19 cellular contexts compared by ENCODE assay signal in genomic region chr18:59905686-59906091, GRCh38. TPM values are rescaled to one million over a fixed set of nuclear protein-coding genes. Genes with fewer than 3 reads are reported as not detected.
DNase-seq lines count a peak whose midpoint lies in the region; ATAC-seq and TF ChIP-seq lines count a peak whose summit lies in the region.
"Had no signal": no experiment of that assay in that cellular context is flagged by ENCODE, and none has a peak within 500 bp of the region (broad histone marks: within the 10 kb centered on the region; RNA-seq: fewer than 3 reads in every experiment).

No MANE protein-coding gene starts in this region.

- TF ChIP-seq CTCF in CD4-positive, alpha-beta T cell (IDR thresholded peaks at IDR 0.05): no peak
- TF ChIP-seq CTCF in OCI-LY1 (IDR thresholded peaks at IDR 0.05; ENCODE audit: low read length) (no peak), body of pancreas (IDR thresholded peaks at IDR 0.05) (no peak)

- peak overlapping the region; percentile 72 for H3K27ac Mint-ChIP-seq in CD4-positive, alpha-beta T cell
- peak overlapping the region; percentile 89 for H3K27ac Mint-ChIP-seq in central memory CD8-positive, alpha-beta T cell (ENCODE audit: low read depth)

- H3K36me3 ChIP-seq in ACC112 (ENCODE audit: insufficient read depth, low read length) (peaks cover 21% of the 10 kb centered on the region), OCI-LY1 (ENCODE audit: insufficient read depth, low read length) (peaks cover 45% of the 10 kb centered on the region), body of pancreas (replicated peaks in 1 of 2; ENCODE audit: insufficient read depth in 1 of 2, low read depth in 2 of 2) (no peaks in the 10 kb centered on the region)
- H3K36me3 ChIP-seq: cardiac muscle cell, heart left ventricle had no signal

- H3K4me3 Mint-ChIP-seq in CD4-positive, alpha-beta T cell: no peak overlapping the region
- H3K4me3 Mint-ChIP-seq in central memory CD8-positive, alpha-beta T cell: no peak overlapping the region

- 0 out of 2 replicates have a peak overlapping the region, but pooled peaks have one; percentile 0 for H3K9ac ChIP-seq in OCI-LY1 (ENCODE audit: low read length)

- H3K9me3 ChIP-seq in CD4-positive, alpha-beta T cell (ENCODE audit: control insufficient read depth, low read length): no peaks in the 10 kb centered on the region
- H3K9me3 ChIP-seq in OCI-LY1 (ENCODE audit: low read length) (no peaks in the 10 kb centered on the region), body of pancreas (no peaks in the 10 kb centered on the region)
- H3K9me3 ChIP-seq: heart left ventricle had no signal

- CTCF ChIA-PET in CD4-positive, alpha-beta T cell (lab: Charles Lee): no interaction called here

- H3F3A ChIP-seq in OCI-LY1 (ENCODE audit: insufficient read depth, low read length): peaks cover 14% of the 10 kb centered on the region; the same call in 1 of the 2 replicates

- 48 to 50% methylated on average over 4 of the region's 4 CpGs for WGBS in body of pancreas, 2 donors

- peaks cover 12% of the 10 kb centered on the region for H3K36me3 Mint-ChIP-seq in CD4-positive, alpha-beta T cell (ENCODE audit: low read depth)
- H3K36me3 Mint-ChIP-seq in central memory CD8-positive, alpha-beta T cell (ENCODE audit: insufficient read depth): peaks cover 31% of the 10 kb centered on the region

- no peaks in the 10 kb centered on the region for H3K27me3 ChIP-seq in ACC112 (ENCODE audit: insufficient read depth, low read length)
- no peaks in the 10 kb centered on the region for H3K27me3 ChIP-seq in CD4-positive, alpha-beta T cell (ENCODE audit: control insufficient read depth, insufficient read depth, low read length)
- H3K27me3 ChIP-seq in OCI-LY1 (ENCODE audit: insufficient read depth, low read length): no peaks in the 10 kb centered on the region
- peaks cover 0 to 5% of the 10 kb centered on the region in 2 donors for H3K27me3 ChIP-seq in body of pancreas

- no peaks in the 10 kb centered on the region for H3K9me2 ChIP-seq in OCI-LY1 (ENCODE audit: low read depth, low read length)

- no peak for ATAC-seq in CD4-positive, alpha-beta T cell (ENCODE audit: poor library complexity)
- ATAC-seq in central memory CD8-positive, alpha-beta T cell (replicated peaks; ENCODE audit: extremely low read depth, poor library complexity, severe bottlenecking): no peak
- no peak for ATAC-seq in body of pancreas

- H3K4me1 ChIP-seq in ACC112 (ENCODE audit: control insufficient read depth, insufficient read depth, low read length, unreplicated experiment) (peaks cover 59% of the 10 kb centered on the region), OCI-LY1 (ENCODE audit: insufficient read depth, low read length, severe bottlenecking) (peaks cover 73% of the 10 kb centered on the region), body of pancreas (peaks cover 6% of the 10 kb centered on the region)

- no peak for TF ChIP-seq POLR2A in body of pancreas (IDR thresholded peaks at IDR 0.05)

- DNase-seq in CD4-positive, alpha-beta T cell: no peak
- no peak for DNase-seq in central memory CD8-positive, alpha-beta T cell (ENCODE audit: low spot score in 2 of 2)
- no peak for DNase-seq in body of pancreas
- DNase-seq in NCI-H1105 treated with DMSO at 0.1 percent for 48 hours (lab: John Stamatoyannopoulos, UW): no peak
- no peak for DNase-seq in mucosa of gallbladder (ENCODE audit: low spot score)
- no peak for DNase-seq in NCI-H524 treated with DMSO at 0.1 percent for 48 hours (lab: John Stamatoyannopoulos, UW)
- DNase-seq: DMS79; effector CD4-positive, alpha-beta T cell; heart left ventricle; islet precursor cell; KG1; NCI-H1092 treated with DMSO at 0.1 percent for 48 hours; NCI-H774; occipital lobe; stimulated activated CD4-positive, alpha-beta T cell treated with anti-CD3 and anti-CD28 coated beads, Interleukin-4, amount 100 ng/mL, for 1 hour; WERI-Rb-1 had no signal

- POLR2A ChIA-PET in CD4-positive, alpha-beta T cell (lab: Charles Lee): interaction anchor here (0.6 to 0.9 kb wide), 3 partner anchors 10 to 38 kb away, joined by 3 to 4 read pairs (median 3); no protein-coding TSS in a partner anchor

- H2AFZ ChIP-seq in ACC112 (ENCODE audit: low read length, unreplicated experiment) (no peak overlapping the region), OCI-LY1 (ENCODE audit: low read length) (no peak overlapping the region)

- intact Hi-C loops in CD4-positive, alpha-beta T cell (cut with DNase I, micrococcal nuclease): loop anchor here in 1 of 2 experiments (10.0 kb wide), 1 partner anchor 551 kb away; the partner anchor contains the start of gene LMAN1
- intact Hi-C loops in body of pancreas (cut with DNase I): no loop called here

- H3K27ac ChIP-seq in ACC112 (ENCODE audit: low read depth, low read length) (peak overlapping the region; percentile 94), OCI-LY1 (ENCODE audit: low read depth, low read length, poor library complexity, severe bottlenecking) (peak overlapping the region; percentile 96), body of pancreas (no peak overlapping the region)
- H3K27ac ChIP-seq in CD4-positive, alpha-beta T cell (ENCODE audit: low read depth, low read length): no peak overlapping the region
- H3K27ac ChIP-seq: cardiac muscle cell, WERI-Rb-1 had no signal

- H3K9me3 Mint-ChIP-seq in CD4-positive, alpha-beta T cell: no peaks in the 10 kb centered on the region
- H3K9me3 Mint-ChIP-seq in central memory CD8-positive, alpha-beta T cell: no peaks in the 10 kb centered on the region

- peaks cover 63% of the 10 kb centered on the region for H3K4me1 Mint-ChIP-seq in CD4-positive, alpha-beta T cell (ENCODE audit: low read depth)
- peaks cover 51% of the 10 kb centered on the region for H3K4me1 Mint-ChIP-seq in central memory CD8-positive, alpha-beta T cell

- H3K79me2 ChIP-seq in ACC112 (ENCODE audit: control insufficient read depth, insufficient read depth, low read length, unreplicated experiment) (peaks cover 28% of the 10 kb centered on the region), OCI-LY1 (ENCODE audit: insufficient read depth, low read length) (peaks cover 35% of the 10 kb centered on the region)

- H3K4me3 ChIP-seq in ACC112 (ENCODE audit: low read depth, low read length) (no peak overlapping the region), OCI-LY1 (ENCODE audit: low read depth, low read length, poor library complexity, severe bottlenecking) (no peak overlapping the region), body of pancreas (no peak overlapping the region)
- H3K4me3 ChIP-seq: cardiac muscle cell, heart left ventricle had no signal

- H4K20me1 ChIP-seq in OCI-LY1 (ENCODE audit: insufficient read depth, low read length): no peaks in the 10 kb centered on the region

- peak overlapping the region; percentile 56 for H3K4me2 ChIP-seq in OCI-LY1 (ENCODE audit: low read length)

- no peaks in the 10 kb centered on the region for H3K27me3 Mint-ChIP-seq in CD4-positive, alpha-beta T cell
- no peaks in the 10 kb centered on the region for H3K27me3 Mint-ChIP-seq in central memory CD8-positive, alpha-beta T cell

RNA-seq across cellular contexts. Expression of gene PMAIP1, which starts 5.9 kb away (rescaled TPM):
- 100 to 1,000 TPM; 100 to 101 TPM for total RNA-seq in CD4-positive, alpha-beta T cell
- 1 to 10 TPM in 1 of 2 donors, not detected in 1; 1.0 TPM for total RNA-seq in body of pancreas
- total RNA-seq in mucosa of gallbladder: 1.4 TPM

Comparison
In these comparisons a context has a peak if more than half of its experiments do, and no peak if none do; other contexts are left out.
1. H3K27ac ChIP-seq: peak in ACC112 (single experiment) and OCI-LY1 (single experiment); none in CD4-positive, alpha-beta T cell (single experiment) and body of pancreas (0 of 4).
2. RNA of gene PMAIP1, which starts 5.9 kb away (total RNA-seq): 100 to 101 TPM in CD4-positive, alpha-beta T cell; 1.4 TPM in mucosa of gallbladder (single experiment) and 1.0 TPM in body of pancreas; every median in the first group is over 10 times any median in the second.